Comparison of ENCODE assay signal across 1 cellular context in genomic region chr11:7672276-7672959, GRCh38.
TF ChIP-seq lines count a peak whose summit lies in the region.

No MANE protein-coding gene starts in this region.

TF ChIP-seq in H1, 55 proteins besides CTCF, POLR2A, EP300 and RAD21:
- no peak for TF ChIP-seq NANOG (IDR thresholded peaks at IDR 0.05; ENCODE audit: insufficient read depth, low read depth, low read length, poor library complexity, severe bottlenecking)
- TF ChIP-seq BACH1 (IDR thresholded peaks at IDR 0.05; ENCODE audit: low read length): no peak
- no peak for TF ChIP-seq HDAC2 (IDR thresholded peaks at IDR 0.05; ENCODE audit: borderline replicate concordance in 1 of 2, low read depth in 2 of 2, low read length in 2 of 2)
- TF ChIP-seq E2F6 (IDR thresholded peaks at IDR 0.05): no peak
- no peak for TF ChIP-seq PHF8 (conservative IDR thresholded peaks at IDR 0.05; ENCODE audit: low read depth, low read length)
- no peak for TF ChIP-seq MAX (IDR thresholded peaks at IDR 0.05)
- TF ChIP-seq SRF (IDR thresholded peaks at IDR 0.05; ENCODE audit: low read depth, low read length): no peak
- TF ChIP-seq TAF1 (IDR thresholded peaks at IDR 0.05; ENCODE audit: low read depth, low read length): no peak
- TF ChIP-seq ZNF274 (IDR thresholded peaks at IDR 0.05; ENCODE audit: borderline replicate concordance, extremely low read depth, low read length): no peak
- TF ChIP-seq CTBP2 (IDR thresholded peaks at IDR 0.05; ENCODE audit: borderline replicate concordance, insufficient read depth, insufficient read length, low read length): no peak
- TF ChIP-seq SP1 (IDR thresholded peaks at IDR 0.05; ENCODE audit: low read depth, low read length): no peak
- TF ChIP-seq RFX5 (IDR thresholded peaks at IDR 0.05; ENCODE audit: borderline replicate concordance, low read depth, low read length): no peak
TF ChIP-seq in H1: peak in this region for 0.
